9 cellular contexts compared by ENCODE assay signal in genomic region chr7:16755397-16755796, GRCh38. TPM values are rescaled to one million over a fixed set of nuclear protein-coding genes. Genes with fewer than 3 reads are reported as not detected.
DNase-seq lines count a peak whose midpoint lies in the region; ATAC-seq, FAIRE-seq and TF ChIP-seq lines count a peak whose summit lies in the region.
"Had no signal": no experiment of that assay in that cellular context is flagged by ENCODE, and none has a peak within 500 bp of the region (broad histone marks: within the 10 kb centered on the region; RNA-seq: fewer than 3 reads in every experiment).

No MANE protein-coding gene starts in this region.

- H2AFZ ChIP-seq in endothelial cell of umbilical vein (ENCODE audit: low read depth, low read length): no peak overlapping the region
- no peak overlapping the region for H2AFZ ChIP-seq in osteoblast (ENCODE audit: low read length)

- H4K20me1 ChIP-seq in endothelial cell of umbilical vein (replicated peaks; ENCODE audit: control insufficient read depth, extremely low read depth, insufficient read depth, low read length) (no peaks in the 10 kb centered on the region), osteoblast (ENCODE audit: insufficient read depth, low read length) (no peaks in the 10 kb centered on the region)

- CTCF ChIA-PET in Caco-2 (lab: Charles Lee): no interaction called here
- CTCF ChIA-PET in endothelial cell of umbilical vein (lab: Charles Lee): interaction anchor here (1.3 to 3.1 kb wide), 4 partner anchors 11 to 191 kb away, joined by 3 to 8 read pairs (median 6); no protein-coding TSS in a partner anchor

- H3K79me2 ChIP-seq in endothelial cell of umbilical vein (ENCODE audit: control insufficient read depth, insufficient read depth, low read length) (no peaks in the 10 kb centered on the region), osteoblast (ENCODE audit: insufficient read depth, low read length) (no peaks in the 10 kb centered on the region)

- intact Hi-C loops in Caco-2 (cut with micrococcal nuclease; ENCODE audit: unreplicated experiment) (loop anchor here (2.0 kb wide), 1 partner anchor 91 kb away; no protein-coding TSS in a partner anchor), endothelial cell of umbilical vein (cut with micrococcal nuclease) (no loop called here)

- peaks cover 27% of the 10 kb centered on the region for H3K36me3 Mint-ChIP-seq in Caco-2 (ENCODE audit: insufficient read depth, unreplicated experiment)

- FAIRE-seq in endothelial cell of umbilical vein (lab: Jason Lieb, UNC): peak; percentile 54

- no peaks in the 10 kb centered on the region for H3K27me3 Mint-ChIP-seq in Caco-2 (ENCODE audit: insufficient read depth, unreplicated experiment)

- ATAC-seq in GM21825 (IDR thresholded peaks at IDR 0.05; ENCODE audit: unreplicated experiment): no peak
- no peak for ATAC-seq in HG03025 (IDR thresholded peaks at IDR 0.05; ENCODE audit: low FRiP score, unreplicated experiment)

- H3K4me3 ChIP-seq in Caco-2 (ENCODE audit: low read depth, low read length) (peak overlapping the region; percentile 91), LNCaP clone FGC (ENCODE audit: low read depth, low read length) (peak overlapping the region; percentile 76), endothelial cell of umbilical vein (replicated peaks in 1 of 3; ENCODE audit: insufficient read depth in 1 of 3, low read depth in 1 of 3, low read length in 3 of 3) (no peak overlapping the region), osteoblast (ENCODE audit: insufficient read depth, low read length) (no peak overlapping the region), tibial nerve (peak overlapping the region in 1 of 4 donors; percentile 75)

- TF ChIP-seq EP300 in tibial nerve (IDR thresholded peaks at IDR 0.05): no peak

- H3K36me3 ChIP-seq in Caco-2 (ENCODE audit: control insufficient read depth, insufficient read depth, low read length) (no peaks in the 10 kb centered on the region; the same call in 1 of the 2 replicates), endothelial cell of umbilical vein (ENCODE audit: control insufficient read depth in 2 of 2, extremely low read depth in 1 of 2, insufficient read depth in 2 of 2, low read length in 2 of 2) (no peaks in the 10 kb centered on the region), osteoblast (ENCODE audit: insufficient read depth, low read length) (no peaks in the 10 kb centered on the region), tibial nerve (no peaks in the 10 kb centered on the region)

- H3K27ac Mint-ChIP-seq in Caco-2 (ENCODE audit: unreplicated experiment): peak overlapping the region; percentile 84

- no peak overlapping the region for H3K9ac ChIP-seq in endothelial cell of umbilical vein (replicated peaks; ENCODE audit: extremely low read depth, insufficient read depth, low read length)

- H3K4me2 ChIP-seq in endothelial cell of umbilical vein (ENCODE audit: insufficient read depth, low read length) (no peak overlapping the region), osteoblast (ENCODE audit: insufficient read depth, low read length) (peak overlapping the region; percentile 95)

- DNase-seq in Caco-2 (no peak), LNCaP clone FGC (ENCODE audit: low read depth) (no peak), endothelial cell of umbilical vein (ENCODE audit: low read depth, low spot score) (no peak), osteoblast (ENCODE audit: insufficient read length, low spot score, missing footprints) (no peak), cerebellum (ENCODE audit: low spot score) (no peak), tibial nerve (ENCODE audit: low spot score in 2 of 2) (no peak)
- DNase-seq: activated CD4-positive, alpha-beta T cell treated with anti-CD3 and anti-CD28 coated beads, Interleukin-2, amount 50 U/mL, for 1 hour had no signal

- no peaks in the 10 kb centered on the region for H3K27me3 ChIP-seq in Caco-2 (replicated peaks; ENCODE audit: control insufficient read depth, insufficient read depth, low read length)
- no peaks in the 10 kb centered on the region for H3K27me3 ChIP-seq in endothelial cell of umbilical vein (ENCODE audit: control insufficient read depth in 2 of 2, insufficient read depth in 2 of 2, low read length in 2 of 2)
- no peaks in the 10 kb centered on the region for H3K27me3 ChIP-seq in osteoblast (ENCODE audit: insufficient read depth, low read length)
- peaks cover 0 to 21% of the 10 kb centered on the region in 2 donors for H3K27me3 ChIP-seq in tibial nerve

- no peak for TF ChIP-seq CTCF in Caco-2 (IDR thresholded peaks at IDR 0.05; ENCODE audit: insufficient read depth in 1 of 2, low read depth in 1 of 2, low read length in 1 of 2, severe bottlenecking in 1 of 2, unreplicated experiment in 1 of 2)
- TF ChIP-seq CTCF in LNCaP clone FGC (IDR thresholded peaks at IDR 0.05; ENCODE audit: control insufficient read depth, extremely low read depth, insufficient read depth): no peak
- TF ChIP-seq CTCF in endothelial cell of umbilical vein (IDR thresholded peaks at IDR 0.05; ENCODE audit: extremely low read depth in 1 of 2, insufficient read depth in 1 of 2, low read depth in 1 of 2, low read length in 2 of 2): no peak
- TF ChIP-seq CTCF in osteoblast (IDR thresholded peaks at IDR 0.05; ENCODE audit: extremely low read depth, low read depth, low read length): no peak
- TF ChIP-seq CTCF in tibial nerve (IDR thresholded peaks at IDR 0.05): no peak

- POLR2A ChIA-PET in Caco-2 (lab: Charles Lee): interaction anchor here (0.7 to 1.7 kb wide), 2 partner anchors 17 to 53 kb away, joined by 3 to 4 read pairs; no protein-coding TSS in a partner anchor
- POLR2A ChIA-PET in endothelial cell of umbilical vein (lab: Charles Lee): no interaction called here

- peak overlapping the region; percentile 92 for H3K4me3 Mint-ChIP-seq in Caco-2 (ENCODE audit: unreplicated experiment)

- BruUV-seq in Caco-2 (replicated peaks; lab: Mats Ljungman, UMichigan): no TSS peak
- BruUV-seq in endothelial cell of umbilical vein (replicated peaks; lab: Mats Ljungman, UMichigan): no TSS peak

- H3K9me1 ChIP-seq in endothelial cell of umbilical vein (replicated peaks; ENCODE audit: control insufficient read depth, extremely low read depth, insufficient read depth, low read length): peaks cover 2% of the 10 kb centered on the region

- TF ChIP-seq POLR2A in endothelial cell of umbilical vein (IDR thresholded peaks at IDR 0.05; ENCODE audit: low read depth, low read length) (no peak), tibial nerve (IDR thresholded peaks at IDR 0.05) (no peak)

- peaks cover 34% of the 10 kb centered on the region for H3K4me1 Mint-ChIP-seq in Caco-2 (ENCODE audit: low read depth, unreplicated experiment)

- H3K9me3 Mint-ChIP-seq in Caco-2 (ENCODE audit: unreplicated experiment): no peaks in the 10 kb centered on the region

- dilution Hi-C loops in endothelial cell of umbilical vein (cut with MboI; ENCODE audit: extremely low pct_ligation_motif_present, low sequenced_read_pairs): no loop called here

- H3K27ac ChIP-seq in endothelial cell of umbilical vein (ENCODE audit: insufficient read depth, low read depth, low read length): no peak overlapping the region
- no peak overlapping the region for H3K27ac ChIP-seq in osteoblast (ENCODE audit: low read depth, low read length)
- no peak overlapping the region for H3K27ac ChIP-seq in tibial nerve

- H3K9me3 ChIP-seq in Caco-2 (no peaks in the 10 kb centered on the region), endothelial cell of umbilical vein (replicated peaks; ENCODE audit: control insufficient read depth, insufficient read depth, low read length) (no peaks in the 10 kb centered on the region), osteoblast (ENCODE audit: low read depth, low read length) (no peaks in the 10 kb centered on the region), tibial nerve (no peaks in the 10 kb centered on the region)

- H3K4me1 ChIP-seq in Caco-2: peaks cover 28% of the 10 kb centered on the region
- peaks cover 12% of the 10 kb centered on the region for H3K4me1 ChIP-seq in endothelial cell of umbilical vein (ENCODE audit: control insufficient read depth, extremely low read depth, insufficient read depth, low read length)
- H3K4me1 ChIP-seq in osteoblast (ENCODE audit: insufficient read depth, low read length): peaks cover 12% of the 10 kb centered on the region
- peaks cover 0 to 21% (median 4%) of the 10 kb centered on the region in 4 donors for H3K4me1 ChIP-seq in tibial nerve

TF ChIP-seq in endothelial cell of umbilical vein, 7 proteins besides CTCF, POLR2A, EP300 and RAD21:
- TF ChIP-seq MYC (IDR thresholded peaks at IDR 0.05; ENCODE audit: low read depth, low read length) (no peak), EZH2 (IDR thresholded peaks at IDR 0.05; ENCODE audit: borderline replicate concordance, low read depth, low read length, severe bottlenecking) (no peak), JUN (IDR thresholded peaks at IDR 0.05; ENCODE audit: borderline replicate concordance, insufficient read depth, insufficient read length, low read depth) (no peak)

RNA-seq across cellular contexts. Expression of gene TSPAN13, which starts 1.8 kb away (rescaled TPM):
- total RNA-seq in Caco-2 (2022): 193 and 208 TPM in 2 replicates
- total RNA-seq in endothelial cell of umbilical vein: 33.0 and 42.2 TPM in 2 replicates
- polyA plus RNA-seq in endothelial cell of umbilical vein: 8.3 and 13.3 TPM in 2 replicates
- polyA plus RNA-seq in endothelial cell of umbilical vein (2011; cell fraction: cytosol; rRNA removed): 10.7 and 12.2 TPM in 2 replicates
- 4.8 and 9.6 TPM in 2 replicates for polyA plus RNA-seq in endothelial cell of umbilical vein (2011; cell fraction: nucleus; rRNA removed)
- 12.8 and 17.6 TPM in 2 replicates for polyA plus RNA-seq in endothelial cell of umbilical vein (2012)
- 11.2 and 12.1 TPM in 2 replicates for polyA minus RNA-seq in endothelial cell of umbilical vein
- 3.6 TPM for polyA minus RNA-seq in endothelial cell of umbilical vein (2011; cell fraction: cytosol; rRNA and poly(A)+ RNA removed)
- polyA minus RNA-seq in endothelial cell of umbilical vein (2011; cell fraction: nucleus; rRNA and poly(A)+ RNA removed): 2.6 and 3.0 TPM in 2 replicates
- total RNA-seq in osteoblast: 1.8 TPM in 2 replicates
- 56.8 TPM for total RNA-seq in cerebellum
- 10 to 100 TPM in 1 of 4 donors, 1 to 10 TPM in 3; 6.9 to 11.7 (median 9.0) TPM for total RNA-seq in tibial nerve

RNA-seq across cellular contexts. Expression of gene AGR2, which starts 49.4 kb away (rescaled TPM):
- total RNA-seq in Caco-2 (2022): 343 and 467 TPM in 2 replicates
- not detected in 2 replicates for total RNA-seq in endothelial cell of umbilical vein
- polyA plus RNA-seq in endothelial cell of umbilical vein: not detected in 2 replicates
- not detected in 2 replicates for polyA plus RNA-seq in endothelial cell of umbilical vein (2011; cell fraction: cytosol; rRNA removed)
- polyA plus RNA-seq in endothelial cell of umbilical vein (2011; cell fraction: nucleus; rRNA removed): not detected in 2 replicates
- polyA plus RNA-seq in endothelial cell of umbilical vein (2012): not detected in 2 replicates
- polyA minus RNA-seq in endothelial cell of umbilical vein: not detected in 2 replicates
- polyA minus RNA-seq in endothelial cell of umbilical vein (2011; cell fraction: cytosol; rRNA and poly(A)+ RNA removed): 2.8 TPM
- polyA minus RNA-seq in endothelial cell of umbilical vein (2011; cell fraction: nucleus; rRNA and poly(A)+ RNA removed): not detected in 2 replicates
- total RNA-seq in osteoblast: not detected in 2 replicates
- total RNA-seq in cerebellum: 1.9 TPM
- total RNA-seq in tibial nerve: not detected

Comparison
In these comparisons a context has a peak if more than half of its experiments do, and no peak if none do; other contexts are left out.
1. H3K4me3 ChIP-seq: peak in Caco-2 (single experiment) and LNCaP clone FGC (single experiment); none in endothelial cell of umbilical vein (0 of 3) and osteoblast (single experiment).
2. RNA of gene AGR2, which starts 49.4 kb away (total RNA-seq): 343 to 467 TPM in Caco-2; 1.9 TPM in cerebellum (single experiment), not detected in endothelial cell of umbilical vein, not detected in osteoblast and not detected in tibial nerve; every median in the first group is over 100 times any median in the second.